ENCODE assay signal across 10 cellular contexts in the genomic region with DNA sequence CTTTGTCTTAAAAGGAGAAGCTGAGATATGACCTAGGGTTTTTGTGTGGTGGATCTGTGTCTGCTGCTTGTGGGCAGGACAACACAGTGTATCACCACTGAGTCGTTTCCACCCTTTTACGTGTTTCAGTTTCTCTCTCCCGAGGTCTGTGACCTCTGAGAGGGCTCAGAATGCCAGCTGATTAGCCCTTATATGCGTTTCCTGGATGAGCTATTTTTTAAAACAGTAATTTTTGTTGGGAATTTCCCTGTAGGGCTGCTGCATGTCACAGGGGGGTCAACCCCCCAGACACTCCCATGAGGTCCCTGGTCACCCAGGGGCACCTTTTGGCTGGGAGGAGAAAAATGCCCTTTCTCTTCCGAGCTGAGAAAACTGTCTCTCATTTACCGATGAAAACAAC.
DNase-seq lines count a peak whose midpoint lies in the region; ATAC-seq and TF ChIP-seq lines count a peak whose summit lies in the region.
"Had no signal": no experiment of that assay in that cellular context is flagged by ENCODE, and none has a peak within 500 bp of the region (broad histone marks: within the 10 kb centered on the region; RNA-seq: fewer than 3 reads in every experiment).

No MANE protein-coding gene starts in this region.

- no peaks in the 10 kb centered on the region for H3K27me3 Mint-ChIP-seq in activated CD4-positive, alpha-beta memory T cell treated with anti-CD3 and anti-CD28 coated beads for 36 hours
- H3K27me3 Mint-ChIP-seq in activated CD4-positive, alpha-beta memory T cell treated with anti-CD3 and anti-CD28 coated beads, Interleukin-2, amount 10 ng/mL, durations not matched to agents 7 days and 5 days, result no peaks in the 10 kb centered on the region
- H3K27me3 Mint-ChIP-seq in activated naive CD8-positive, alpha-beta T cell treated with anti-CD3 and anti-CD28 coated beads, Interleukin-2, amount 10 ng/mL, durations not matched to agents 7 days and 5 days, result no peaks in the 10 kb centered on the region

- H3K27ac ChIP-seq in adrenal gland (no peak overlapping the region), tibial artery (no peak overlapping the region)
- H3K27ac ChIP-seq: vagina had no signal

- H3K9me3 ChIP-seq in skeletal muscle satellite cell (replicated peaks; ENCODE audit: low read length) (no peaks in the 10 kb centered on the region), adrenal gland (replicated peaks in 1 of 3) (no peaks in the 10 kb centered on the region), tibial artery (no peaks in the 10 kb centered on the region)
- H3K9me3 ChIP-seq: vagina had no signal

- H3K36me3 ChIP-seq in skeletal muscle satellite cell (ENCODE audit: insufficient read depth, low read length) (no peaks in the 10 kb centered on the region), adrenal gland (replicated peaks in 1 of 2) (no peaks in the 10 kb centered on the region), tibial artery (no peaks in the 10 kb centered on the region)
- H3K36me3 ChIP-seq: vagina had no signal

- H3K4me2 ChIP-seq in skeletal muscle satellite cell (ENCODE audit: low read length), result peak overlapping the region; percentile 32

- POLR2A ChIA-PET in activated CD4-positive, alpha-beta memory T cell treated with anti-CD3 and anti-CD28 coated beads for 36 hours (lab: Charles Lee), result interaction anchor here (0.6 kb wide), 1 partner anchor 909 kb away, joined by 3 read pairs; no protein-coding TSS in a partner anchor
- POLR2A ChIA-PET in activated CD4-positive, alpha-beta memory T cell treated with anti-CD3 and anti-CD28 coated beads, Interleukin-2, amount 10 ng/mL, durations not matched to agents 7 days and 5 days (lab: Charles Lee), result no interaction called here
- POLR2A ChIA-PET in activated naive CD8-positive, alpha-beta T cell treated with anti-CD3 and anti-CD28 coated beads, Interleukin-2, amount 10 ng/mL, durations not matched to agents 7 days and 5 days (lab: Charles Lee), result no interaction called here

- TF ChIP-seq CTCF in adrenal gland (IDR thresholded peaks at IDR 0.05) (no peak), tibial artery (IDR thresholded peaks at IDR 0.05) (no peak)

- no peaks in the 10 kb centered on the region for H3K9me3 Mint-ChIP-seq in activated CD4-positive, alpha-beta memory T cell treated with anti-CD3 and anti-CD28 coated beads for 36 hours
- no peaks in the 10 kb centered on the region for H3K9me3 Mint-ChIP-seq in activated CD4-positive, alpha-beta memory T cell treated with anti-CD3 and anti-CD28 coated beads, Interleukin-2, amount 10 ng/mL, durations not matched to agents 7 days and 5 days
- peaks cover 1% of the 10 kb centered on the region for H3K9me3 Mint-ChIP-seq in activated naive CD8-positive, alpha-beta T cell treated with anti-CD3 and anti-CD28 coated beads, Interleukin-2, amount 10 ng/mL, durations not matched to agents 7 days and 5 days

- TF ChIP-seq POLR2A in adrenal gland (IDR thresholded peaks at IDR 0.05), result no peak

- H3K27me3 ChIP-seq in skeletal muscle satellite cell (ENCODE audit: control insufficient read depth, insufficient read depth, low read length) (peaks cover under 1% of the 10 kb centered on the region), adrenal gland (peaks cover 11% of the 10 kb centered on the region), tibial artery (no peaks in the 10 kb centered on the region)
- H3K27me3 ChIP-seq: vagina had no signal

- intact Hi-C loops in activated CD4-positive, alpha-beta memory T cell treated with anti-CD3 and anti-CD28 coated beads for 36 hours (cut with micrococcal nuclease), result loop anchor here (5.0 kb wide), 1 partner anchor 171 kb away; a partner anchor contains a TSS
- intact Hi-C loops in adrenal gland (cut with DNase I), result no loop called here
- intact Hi-C loops in tibial artery (cut with DNase I; ENCODE audit: low total_unique reads), result no loop called here

- ATAC-seq in HG02763 (IDR thresholded peaks at IDR 0.05; ENCODE audit: unreplicated experiment), result peak; percentile 54
- no peak for ATAC-seq in activated naive CD8-positive, alpha-beta T cell treated with anti-CD3 and anti-CD28 coated beads, Interleukin-2, amount 10 ng/mL, durations not matched to agents 7 days and 5 days (ENCODE audit: low read depth)
- no peak for ATAC-seq in GM21515 (IDR thresholded peaks at IDR 0.05; ENCODE audit: unreplicated experiment)

- peaks cover 21% of the 10 kb centered on the region for H3K4me1 Mint-ChIP-seq in activated CD4-positive, alpha-beta memory T cell treated with anti-CD3 and anti-CD28 coated beads for 36 hours (ENCODE audit: low read depth)
- H3K4me1 Mint-ChIP-seq in activated CD4-positive, alpha-beta memory T cell treated with anti-CD3 and anti-CD28 coated beads, Interleukin-2, amount 10 ng/mL, durations not matched to agents 7 days and 5 days, result peaks cover 13% of the 10 kb centered on the region
- H3K4me1 Mint-ChIP-seq in activated naive CD8-positive, alpha-beta T cell treated with anti-CD3 and anti-CD28 coated beads, Interleukin-2, amount 10 ng/mL, durations not matched to agents 7 days and 5 days, result peaks cover 7% of the 10 kb centered on the region

- H3K27ac Mint-ChIP-seq in activated CD4-positive, alpha-beta memory T cell treated with anti-CD3 and anti-CD28 coated beads for 36 hours, result no peak overlapping the region
- no peak overlapping the region for H3K27ac Mint-ChIP-seq in activated CD4-positive, alpha-beta memory T cell treated with anti-CD3 and anti-CD28 coated beads, Interleukin-2, amount 10 ng/mL, durations not matched to agents 7 days and 5 days
- H3K27ac Mint-ChIP-seq in activated naive CD8-positive, alpha-beta T cell treated with anti-CD3 and anti-CD28 coated beads, Interleukin-2, amount 10 ng/mL, durations not matched to agents 7 days and 5 days, result peak overlapping the region; percentile 64

- no peaks in the 10 kb centered on the region for H3K4me1 ChIP-seq in skeletal muscle satellite cell (ENCODE audit: control insufficient read depth, insufficient read depth, low read length)
- no peaks in the 10 kb centered on the region for H3K4me1 ChIP-seq in adrenal gland (replicated peaks in 1 of 2)
- no peaks in the 10 kb centered on the region for H3K4me1 ChIP-seq in tibial artery
- H3K4me1 ChIP-seq: vagina had no signal

- WGBS in adrenal gland, 4 donors, result 61 to 74% (median 66%) methylated on average over 6 of the region's 6 CpGs

- H3K9ac ChIP-seq in skeletal muscle satellite cell (ENCODE audit: low read depth, low read length), result no peak overlapping the region

- no peak overlapping the region for H3K4me3 ChIP-seq in skeletal muscle satellite cell (ENCODE audit: low read length)
- no peak overlapping the region for H3K4me3 ChIP-seq in adrenal gland
- no peak overlapping the region for H3K4me3 ChIP-seq in tibial artery
- H3K4me3 ChIP-seq: lung, vagina had no signal

- DNase-seq in activated CD4-positive, alpha-beta memory T cell treated with anti-CD3 and anti-CD28 coated beads for 36 hours, result peak; percentile 17
- no peak for DNase-seq in activated CD4-positive, alpha-beta memory T cell treated with anti-CD3 and anti-CD28 coated beads, Interleukin-2, amount 10 ng/mL, durations not matched to agents 7 days and 5 days
- DNase-seq in activated naive CD8-positive, alpha-beta T cell treated with anti-CD3 and anti-CD28 coated beads, Interleukin-2, amount 10 ng/mL, durations not matched to agents 7 days and 5 days, result no peak
- DNase-seq in adrenal gland (no peak), tibial artery (no peak)

- H3K36me3 Mint-ChIP-seq in activated CD4-positive, alpha-beta memory T cell treated with anti-CD3 and anti-CD28 coated beads for 36 hours, result peaks cover 2% of the 10 kb centered on the region
- H3K36me3 Mint-ChIP-seq in activated CD4-positive, alpha-beta memory T cell treated with anti-CD3 and anti-CD28 coated beads, Interleukin-2, amount 10 ng/mL, durations not matched to agents 7 days and 5 days (ENCODE audit: low read depth), result peaks cover 6% of the 10 kb centered on the region
- peaks cover 3% of the 10 kb centered on the region for H3K36me3 Mint-ChIP-seq in activated naive CD8-positive, alpha-beta T cell treated with anti-CD3 and anti-CD28 coated beads, Interleukin-2, amount 10 ng/mL, durations not matched to agents 7 days and 5 days

- CTCF ChIA-PET in activated CD4-positive, alpha-beta memory T cell treated with anti-CD3 and anti-CD28 coated beads for 36 hours (lab: Charles Lee), result no interaction called here
- CTCF ChIA-PET in activated CD4-positive, alpha-beta memory T cell treated with anti-CD3 and anti-CD28 coated beads, Interleukin-2, amount 10 ng/mL, durations not matched to agents 7 days and 5 days (lab: Charles Lee), result no interaction called here

- H3K4me3 Mint-ChIP-seq in activated CD4-positive, alpha-beta memory T cell treated with anti-CD3 and anti-CD28 coated beads for 36 hours, result no peak overlapping the region
- H3K4me3 Mint-ChIP-seq in activated CD4-positive, alpha-beta memory T cell treated with anti-CD3 and anti-CD28 coated beads, Interleukin-2, amount 10 ng/mL, durations not matched to agents 7 days and 5 days, result no peak overlapping the region
- peak overlapping the region; percentile 16 for H3K4me3 Mint-ChIP-seq in activated naive CD8-positive, alpha-beta T cell treated with anti-CD3 and anti-CD28 coated beads, Interleukin-2, amount 10 ng/mL, durations not matched to agents 7 days and 5 days
